In genomic region chr12:52311282-52311643, GRCh38 we compare ENCODE assay signal across 1 cellular context.
TF ChIP-seq lines count a peak whose summit lies in the region.

No MANE protein-coding gene starts in this region.

TF ChIP-seq in WTC11, 78 proteins besides CTCF, POLR2A, EP300 and RAD21 (continued from another document):
- TF ChIP-seq, protein P1, sequence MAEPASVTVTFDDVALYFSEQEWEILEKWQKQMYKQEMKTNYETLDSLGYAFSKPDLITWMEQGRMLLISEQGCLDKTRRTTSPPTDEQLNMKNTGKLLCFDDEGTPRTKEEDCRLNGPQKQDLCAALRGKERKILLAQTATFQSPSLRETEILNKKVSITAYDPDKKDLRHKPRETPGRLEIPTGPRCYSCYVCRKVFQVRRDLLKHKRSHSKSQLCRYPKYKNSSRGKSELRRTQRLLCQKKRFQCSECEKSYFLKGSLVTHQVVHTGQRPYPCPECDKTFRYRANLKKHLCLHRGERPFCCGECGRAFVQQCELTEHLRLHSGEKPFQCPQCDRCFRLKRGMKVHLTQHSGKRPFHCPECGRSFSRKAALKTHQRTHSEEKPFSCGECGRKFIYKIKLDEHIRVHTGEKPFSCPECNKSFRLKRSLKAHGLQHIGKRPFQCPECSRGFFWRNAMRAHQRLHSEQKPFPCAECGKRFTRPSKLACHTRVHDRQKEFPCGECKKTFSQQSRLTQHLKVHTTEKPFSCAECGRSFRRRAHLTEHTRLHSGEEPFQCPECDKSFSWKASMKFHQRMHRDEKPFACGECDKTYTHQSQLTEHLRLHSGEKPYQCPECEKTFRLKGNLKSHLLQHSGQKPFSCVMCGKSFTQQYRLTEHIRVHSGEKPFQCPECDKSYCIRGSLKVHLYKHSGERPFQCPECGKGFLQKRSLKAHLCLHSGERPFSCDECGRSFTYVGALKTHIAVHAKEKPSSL (CRISPR knock-in tag; conservative IDR thresholded peaks at IDR 0.05): no peak
- no peak for TF ChIP-seq ZNF512 (CRISPR knock-in tag; IDR thresholded peaks at IDR 0.05; ENCODE audit: borderline replicate concordance)
- TF ChIP-seq ZBTB21 (CRISPR knock-in tag; IDR thresholded peaks at IDR 0.05; ENCODE audit: borderline replicate concordance): no peak
- TF ChIP-seq ZNF219 (CRISPR knock-in tag; IDR thresholded peaks at IDR 0.05; ENCODE audit: borderline replicate concordance): no peak
- TF ChIP-seq KAT7 (CRISPR knock-in tag; IDR thresholded peaks at IDR 0.05; ENCODE audit: borderline replicate concordance): no peak
- TF ChIP-seq NFYB (CRISPR knock-in tag; conservative IDR thresholded peaks at IDR 0.05; ENCODE audit: low read depth): no peak
